Comparison of ENCODE assay signal across 9 cellular contexts in the genomic region with DNA sequence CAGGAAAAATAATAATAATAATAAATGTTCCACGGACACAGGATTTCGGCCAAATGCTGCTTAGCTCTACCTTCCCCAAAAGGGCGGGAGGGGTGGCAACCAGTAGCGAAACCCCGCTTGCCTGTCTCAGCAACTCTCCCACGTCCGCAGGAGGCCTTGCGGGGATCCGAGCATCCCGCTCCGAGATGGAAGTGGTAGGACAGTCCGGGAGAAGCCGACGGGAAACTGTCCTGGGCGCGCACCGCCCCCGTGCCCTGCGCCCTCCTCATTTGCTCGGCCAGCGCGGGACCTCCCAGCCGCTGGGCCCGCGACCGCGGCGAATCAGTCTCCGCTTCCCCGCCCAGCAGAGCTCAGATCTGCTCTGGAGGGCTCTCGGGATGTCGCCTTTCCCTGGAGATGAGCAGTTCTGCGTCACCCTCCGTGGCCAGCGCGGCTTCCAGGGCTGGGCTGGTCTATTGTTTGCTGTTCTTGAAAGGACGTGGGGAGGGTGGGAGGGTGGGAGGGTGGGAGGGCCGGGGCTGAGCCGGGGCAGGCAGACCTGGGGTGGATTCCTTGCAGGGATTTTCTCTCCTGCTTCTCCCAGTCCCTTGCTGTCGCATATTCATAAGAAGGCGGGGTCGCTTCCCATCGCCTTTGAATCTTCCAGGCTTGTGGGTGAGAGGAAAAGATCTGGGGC. TPM values are rescaled to one million over a fixed set of nuclear protein-coding genes. Genes with fewer than 3 reads are reported as not detected.
DNase-seq lines count a peak whose midpoint lies in the region; ATAC-seq and TF ChIP-seq lines count a peak whose summit lies in the region.
"Had no signal": no experiment of that assay in that cellular context is flagged by ENCODE, and none has a peak within 500 bp of the region (broad histone marks: within the 10 kb centered on the region; RNA-seq: fewer than 3 reads in every experiment).

No MANE protein-coding gene starts in this region.

- intact Hi-C loops in left ventricle myocardium superior (cut with micrococcal nuclease), result no loop called here
- intact Hi-C loops in sigmoid colon (cut with DNase I), result no loop called here

- TF ChIP-seq CTCF in RWPE2 (IDR thresholded peaks at IDR 0.05; ENCODE audit: poor library complexity, severe bottlenecking) (no peak), sigmoid colon (IDR thresholded peaks at IDR 0.05) (no peak)

- no peaks in the 10 kb centered on the region for H3K4me1 ChIP-seq in RWPE2 (ENCODE audit: insufficient read depth, poor library complexity, severe bottlenecking)
- H3K4me1 ChIP-seq in sigmoid colon, result peaks cover 0 to 11% (median 4%) of the 10 kb centered on the region in 4 donors

- WGBS in sigmoid colon, 2 donors, result 3 to 9% methylated on average over 43 of the region's 43 CpGs

- H3K27me3 ChIP-seq in RWPE2 (ENCODE audit: insufficient read depth, poor library complexity, severe bottlenecking), result peaks cover 49% of the 10 kb centered on the region
- H3K27me3 ChIP-seq in sigmoid colon, result peaks cover 0 to 45% (median 12%) of the 10 kb centered on the region in 3 donors

- DNase-seq in GM03348 (ENCODE audit: low spot score), result peak; percentile 56
- DNase-seq in RWPE2 (ENCODE audit: low spot score), result no peak
- DNase-seq in left ventricle myocardium superior, result no peak
- DNase-seq in sigmoid colon, result no peak
- no peak for DNase-seq in activated CD4-positive, alpha-beta T cell treated with anti-CD3 and anti-CD28 coated beads for 4 hours
- DNase-seq in HT-29 (ENCODE audit: low spot score), result no peak
- DNase-seq: stimulated activated CD4-positive, alpha-beta T cell treated with anti-CD3 and anti-CD28 coated beads, Interleukin-4, amount 100 ng/mL, for 4 hours had no signal

- TF ChIP-seq POLR2A in sigmoid colon (IDR thresholded peaks at IDR 0.05), result no peak

- peak; percentile 89 for ATAC-seq in RWPE2 (ENCODE audit: low read depth)
- peak; percentile 43 for ATAC-seq in left ventricle myocardium superior
- no peak for ATAC-seq in GM21619 (IDR thresholded peaks at IDR 0.05; ENCODE audit: unreplicated experiment)
- no peak for ATAC-seq in GM21515 (IDR thresholded peaks at IDR 0.05; ENCODE audit: unreplicated experiment)

- H3K27ac ChIP-seq in RWPE2 (ENCODE audit: poor library complexity, severe bottlenecking) (no peak overlapping the region), sigmoid colon (no peak overlapping the region)

- H3K4me3 ChIP-seq in RWPE2 (ENCODE audit: severe bottlenecking) (no peak overlapping the region), sigmoid colon (peak overlapping the region in 3 of 4 donors; percentile 35 to 50 (median 50))

- peaks cover 2% of the 10 kb centered on the region for H3K9me3 ChIP-seq in RWPE2 (ENCODE audit: severe bottlenecking)
- H3K9me3 ChIP-seq in sigmoid colon, result no peaks in the 10 kb centered on the region

- TF ChIP-seq EP300 in sigmoid colon (IDR thresholded peaks at IDR 0.05), result no peak

- H3K36me3 ChIP-seq in RWPE2 (ENCODE audit: low read depth) (no peaks in the 10 kb centered on the region), sigmoid colon (no peaks in the 10 kb centered on the region)

RNA-seq across cellular contexts. Expression of a gene that starts 48.8 kb away (rescaled TPM):
- total RNA-seq in left ventricle myocardium superior (0.07 TPM), sigmoid colon (under 1 TPM in 2 of 4 donors, not detected in 2; under 0.01 to 0.16 TPM)
- polyA plus RNA-seq in sigmoid colon, result under 1 TPM in 1 of 3 donors, not detected in 2; 0.10 TPM
- 0.05 and 0.18 TPM in 2 replicates for total RNA-seq in HT-29 (2014; rRNA removed; shearing (Covaris generic))

Comparison
In these comparisons a context has a peak if more than half of its experiments do, and no peak if none do; other contexts are left out.
1. ATAC-seq: peak in RWPE2 (single experiment) and left ventricle myocardium superior (single experiment); none in GM21619 (single experiment) and GM21515 (single experiment).